Comparison of ENCODE assay signal across 17 cellular contexts in genomic region chr12:101491325-101491724, GRCh38. TPM values are rescaled to one million over a fixed set of nuclear protein-coding genes. Genes with fewer than 3 reads are reported as not detected.
DNase-seq lines count a peak whose midpoint lies in the region; ATAC-seq and TF ChIP-seq lines count a peak whose summit lies in the region.
"Had no signal": no experiment of that assay in that cellular context is flagged by ENCODE, and none has a peak within 500 bp of the region (broad histone marks: within the 10 kb centered on the region; RNA-seq: fewer than 3 reads in every experiment).

No MANE protein-coding gene starts in this region.

- H3K27me3 ChIP-seq in GM23338 (ENCODE audit: insufficient read depth) (no peaks in the 10 kb centered on the region), left lung (no peaks in the 10 kb centered on the region)
- H3K27me3 ChIP-seq: BLaER1 had no signal

- H2AFZ ChIP-seq in GM23338 = peak overlapping the region; percentile 72; the same call in 1 of the 2 replicates
- H2AFZ ChIP-seq: GM23248 had no signal

- H3K4me2 ChIP-seq in GM23338 = no peak overlapping the region
- H3K4me2 ChIP-seq: BLaER1 had no signal

- H3K36me3 Mint-ChIP-seq in GM23338 (ENCODE audit: low read depth) = no peaks in the 10 kb centered on the region
- no peaks in the 10 kb centered on the region for H3K36me3 Mint-ChIP-seq in stimulated activated effector memory CD8-positive, alpha-beta T cell treated with anti-CD3 and anti-CD28 coated beads, Interleukin-12 subunit alpha, Interleukin-12 subunit beta, amount 100 ng/mL, for 72 hours
- H3K36me3 Mint-ChIP-seq: CD4-positive, CD25-positive, alpha-beta regulatory T cell had no signal

- no peaks in the 10 kb centered on the region for H3K79me2 ChIP-seq in GM23338 (replicated peaks; ENCODE audit: insufficient read depth)

- H3K27ac Mint-ChIP-seq in GM23338 = no peak overlapping the region
- H3K27ac Mint-ChIP-seq in stimulated activated effector memory CD8-positive, alpha-beta T cell treated with anti-CD3 and anti-CD28 coated beads, Interleukin-12 subunit alpha, Interleukin-12 subunit beta, amount 100 ng/mL, for 72 hours = no peak overlapping the region
- H3K27ac Mint-ChIP-seq: CD4-positive, CD25-positive, alpha-beta regulatory T cell had no signal

- no peak overlapping the region for H3K4me3 ChIP-seq in GM23338
- H3K4me3 ChIP-seq in left lung = no peak overlapping the region
- H3K4me3 ChIP-seq: BLaER1, GM23248 had no signal

- H3K9me2 ChIP-seq in GM23338 (ENCODE audit: insufficient read depth) = no peaks in the 10 kb centered on the region

- H3K27ac ChIP-seq in GM23338 (ENCODE audit: low read depth) = no peak overlapping the region
- H3K27ac ChIP-seq in left lung = no peak overlapping the region
- H3K27ac ChIP-seq: 22Rv1, BLaER1, GM23248, HL-60 had no signal

- DNase-seq in left cardiac atrium (no peak), Right ventricle myocardium inferior (ENCODE audit: missing footprints) (no peak), GM23338 (ENCODE audit: low spot score) (no peak), left lung (no peak), sciatic nerve (ENCODE audit: low spot score) (no peak), D341Med (ENCODE audit: low spot score) (no peak)
- no peak for DNase-seq in stimulated activated effector memory CD8-positive, alpha-beta T cell treated with anti-CD3 and anti-CD28 coated beads, Interleukin-12 subunit alpha, Interleukin-12 subunit beta, amount 100 ng/mL, for 72 hours (ENCODE audit: low spot score in 2 of 2)
- DNase-seq: CD4-positive, CD25-positive, alpha-beta regulatory T cell; DMS 273 treated with DMSO at 0.1 percent for 48 hours; DMS79; GM23248; H7 had no signal

- ATAC-seq in left cardiac atrium (peak; percentile 30 to 51), Right ventricle myocardium inferior (no peak), GM23338 (no peak), left lung (peak; percentile 47), sciatic nerve (peak; percentile 52)
- ATAC-seq in stimulated activated effector memory CD8-positive, alpha-beta T cell treated with anti-CD3 and anti-CD28 coated beads, Interleukin-12 subunit alpha, Interleukin-12 subunit beta, amount 100 ng/mL, for 72 hours = no peak

- no peaks in the 10 kb centered on the region for H3K27me3 Mint-ChIP-seq in GM23338 (ENCODE audit: insufficient read depth, low read depth, poor library complexity)

- H4K20me1 ChIP-seq in GM23338 (replicated peaks; ENCODE audit: insufficient read depth) = no peaks in the 10 kb centered on the region
- H4K20me1 ChIP-seq: BLaER1 had no signal

- intact Hi-C loops in left cardiac atrium (cut with DNase I) = no loop called here
- intact Hi-C loops in Right ventricle myocardium inferior (cut with DNase I) = loop anchor here (5.0 to 10.0 kb wide), 3 partner anchors 221 to 343 kb away; partner anchors contain the start of gene GNPTAB
- intact Hi-C loops in left lung (cut with DNase I) = no loop called here
- intact Hi-C loops in sciatic nerve (cut with DNase I) = no loop called here

- TF ChIP-seq CTCF in GM23338 (conservative IDR thresholded peaks at IDR 0.05; ENCODE audit: low read depth in 2 of 2) (no peak), left lung (IDR thresholded peaks at IDR 0.05) (no peak)

- no peaks in the 10 kb centered on the region for H3K4me1 Mint-ChIP-seq in GM23338
- H3K4me1 Mint-ChIP-seq in stimulated activated effector memory CD8-positive, alpha-beta T cell treated with anti-CD3 and anti-CD28 coated beads, Interleukin-12 subunit alpha, Interleukin-12 subunit beta, amount 100 ng/mL, for 72 hours = no peaks in the 10 kb centered on the region
- H3K4me1 Mint-ChIP-seq: CD4-positive, CD25-positive, alpha-beta regulatory T cell had no signal

- H3F3A ChIP-seq in GM23338 (replicated peaks; ENCODE audit: low read depth) = no peaks in the 10 kb centered on the region

- H3K4me3 Mint-ChIP-seq in GM23338 = no peak overlapping the region
- H3K4me3 Mint-ChIP-seq in stimulated activated effector memory CD8-positive, alpha-beta T cell treated with anti-CD3 and anti-CD28 coated beads, Interleukin-12 subunit alpha, Interleukin-12 subunit beta, amount 100 ng/mL, for 72 hours = no peak overlapping the region
- H3K4me3 Mint-ChIP-seq: CD4-positive, CD25-positive, alpha-beta regulatory T cell had no signal

- H3K36me3 ChIP-seq in GM23338 (ENCODE audit: insufficient read depth) (no peaks in the 10 kb centered on the region), left lung (no peaks in the 10 kb centered on the region)
- H3K36me3 ChIP-seq: BLaER1 had no signal

- H3K9me3 Mint-ChIP-seq in GM23338 = no peaks in the 10 kb centered on the region
- H3K9me3 Mint-ChIP-seq in stimulated activated effector memory CD8-positive, alpha-beta T cell treated with anti-CD3 and anti-CD28 coated beads, Interleukin-12 subunit alpha, Interleukin-12 subunit beta, amount 100 ng/mL, for 72 hours = no peaks in the 10 kb centered on the region

- H3K9me3 ChIP-seq in left lung = no peaks in the 10 kb centered on the region

- H3K4me1 ChIP-seq in GM23338 (ENCODE audit: insufficient read depth) (no peaks in the 10 kb centered on the region), left lung (no peaks in the 10 kb centered on the region)
- H3K4me1 ChIP-seq: BLaER1 had no signal

TF ChIP-seq in GM23338, 12 proteins besides CTCF, POLR2A, EP300 and RAD21:
- TF ChIP-seq POLR2AphosphoS5 (IDR thresholded peaks at IDR 0.05; ENCODE audit: low read depth) (no peak), EZH2phosphoT487 (IDR thresholded peaks at IDR 0.05; ENCODE audit: unreplicated experiment) (no peak), ZNF114 (CRISPR knock-in tag; IDR thresholded peaks at IDR 0.05) (no peak), NANOG (IDR thresholded peaks at IDR 0.05; ENCODE audit: borderline replicate concordance) (no peak), ZNF331 (CRISPR knock-in tag; IDR thresholded peaks at IDR 0.05; ENCODE audit: low read depth) (no peak)
- TF ChIP-seq, protein P1, sequence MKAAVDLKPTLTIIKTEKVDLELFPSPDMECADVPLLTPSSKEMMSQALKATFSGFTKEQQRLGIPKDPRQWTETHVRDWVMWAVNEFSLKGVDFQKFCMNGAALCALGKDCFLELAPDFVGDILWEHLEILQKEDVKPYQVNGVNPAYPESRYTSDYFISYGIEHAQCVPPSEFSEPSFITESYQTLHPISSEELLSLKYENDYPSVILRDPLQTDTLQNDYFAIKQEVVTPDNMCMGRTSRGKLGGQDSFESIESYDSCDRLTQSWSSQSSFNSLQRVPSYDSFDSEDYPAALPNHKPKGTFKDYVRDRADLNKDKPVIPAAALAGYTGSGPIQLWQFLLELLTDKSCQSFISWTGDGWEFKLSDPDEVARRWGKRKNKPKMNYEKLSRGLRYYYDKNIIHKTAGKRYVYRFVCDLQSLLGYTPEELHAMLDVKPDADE (IDR thresholded peaks at IDR 0.05) = no peak

RNA-seq across cellular contexts. Expression of gene SPIC, which starts 16.2 kb away (rescaled TPM):
- total RNA-seq in left cardiac atrium (not detected), Right ventricle myocardium inferior (not detected), left lung (under 1 TPM in 1 of 2 donors, not detected in 1; 0.39 TPM), sciatic nerve (0.40 TPM)
- total RNA-seq in GM23338 (2014; rRNA removed; shearing (Covaris generic)) = not detected in 2 replicates
- polyA plus RNA-seq in GM23338 (2016; fragmentation: Nextera tagmentation; extraction: Ambion mirVana) = not detected in 2 replicates
- total RNA-seq: A673; CD4-positive, CD25-positive, alpha-beta regulatory T cell; G401; GM23248; H7 had no signal
- polyA plus RNA-seq: CD4-positive, CD25-positive, alpha-beta regulatory T cell; GM23248 had no signal

Comparison
In these comparisons a context has a peak if more than half of its experiments do, and no peak if none do; other contexts are left out.
1. ATAC-seq: peak in left cardiac atrium (2 of 2), left lung (single experiment) and sciatic nerve (single experiment); none in Right ventricle myocardium inferior (single experiment), GM23338 (single experiment) and stimulated activated effector memory CD8-positive, alpha-beta T cell treated with anti-CD3 and anti-CD28 coated beads, Interleukin-12 subunit alpha, Interleukin-12 subunit beta, amount 100 ng/mL, for 72 hours (single experiment).